Comparison of ENCODE assay signal across 17 cellular contexts in the genomic region with DNA sequence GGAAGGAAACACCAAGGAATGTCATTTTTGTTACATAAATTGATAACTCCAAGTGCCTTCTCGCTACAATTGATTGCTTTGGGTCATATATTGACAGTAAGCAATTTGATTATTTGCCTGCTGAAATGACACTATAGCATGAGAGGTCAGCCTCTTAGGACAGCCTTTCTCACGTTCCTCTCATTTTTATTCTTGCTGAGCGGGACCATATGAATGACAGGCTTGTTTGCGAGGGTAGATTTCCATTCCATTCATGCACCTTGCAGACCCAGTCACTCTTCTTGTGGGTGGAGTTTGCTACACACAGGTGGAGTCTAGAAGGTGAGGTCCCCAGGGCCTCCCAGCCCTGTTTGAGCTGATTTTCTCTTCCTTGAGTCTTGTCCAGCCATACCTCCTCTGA. TPM values are rescaled to one million over a fixed set of nuclear protein-coding genes. Genes with fewer than 3 reads are reported as not detected.
DNase-seq lines count a peak whose midpoint lies in the region; ATAC-seq, FAIRE-seq and TF ChIP-seq lines count a peak whose summit lies in the region.
"Had no signal": no experiment of that assay in that cellular context is flagged by ENCODE, and none has a peak within 500 bp of the region (broad histone marks: within the 10 kb centered on the region; RNA-seq: fewer than 3 reads in every experiment).

No MANE protein-coding gene starts in this region.

- H4K91ac ChIP-seq in H1 (replicated peaks; ENCODE audit: insufficient read length, low read length) = no peak overlapping the region

- TF ChIP-seq CTCF in VCaP (conservative IDR thresholded peaks at IDR 0.05) (no peak), H1 (IDR thresholded peaks at IDR 0.05; ENCODE audit: control extremely low read depth in 1 of 3, insufficient read depth in 1 of 3, low read depth in 1 of 3, low read length in 3 of 3) (no peak), nephron (IDR thresholded peaks at IDR 0.05; ENCODE audit: unreplicated experiment in 3 of 3) (no peak), thoracic aorta (IDR thresholded peaks at IDR 0.05) (no peak)

- no peak for ATAC-seq in thoracic aorta (ENCODE audit: insufficient number of reproducible peaks, low FRiP score, low read depth)
- ATAC-seq: naive thymus-derived CD4-positive, alpha-beta T cell; T-cell had no signal

- H3K9ac ChIP-seq in H1 (replicated peaks in 1 of 4; ENCODE audit: extremely low read depth in 1 of 4, low read depth in 3 of 4, low read length in 3 of 4) = no peak overlapping the region

- no peak for TF ChIP-seq RAD21 in H1 (IDR thresholded peaks at IDR 0.05 in 1 of 2, conservative IDR thresholded peaks at IDR 0.05 in 1 of 2; ENCODE audit: low read depth in 2 of 2, low read length in 2 of 2)

- no peak overlapping the region for H3K56ac ChIP-seq in H1 (replicated peaks; ENCODE audit: insufficient read length, low read depth, low read length)

- H3K27ac ChIP-seq in VCaP = peak overlapping the region; percentile 79
- no peak overlapping the region for H3K27ac ChIP-seq in H1 (ENCODE audit: low read depth, low read length)
- H3K27ac ChIP-seq in thoracic aorta = peak overlapping the region; percentile 40

- no peak overlapping the region for H3K4me2 ChIP-seq in H1 (ENCODE audit: insufficient read depth in 1 of 2, low read depth in 2 of 2, low read length in 2 of 2)

- no peak overlapping the region for H3K4ac ChIP-seq in H1 (replicated peaks; ENCODE audit: insufficient read length, low read depth, low read length)

- H2BK120ac ChIP-seq in H1 (replicated peaks; ENCODE audit: low read depth, low read length) = no peak overlapping the region

- H2BK20ac ChIP-seq in H1 (ENCODE audit: low read length) = no peak overlapping the region

- no peaks in the 10 kb centered on the region for H4K20me1 ChIP-seq in H1 (replicated peaks in 1 of 2; ENCODE audit: control insufficient read depth in 1 of 2, insufficient read depth in 2 of 2, low read length in 2 of 2)

- peaks cover 0 to 20% of the 10 kb centered on the region in 2 experiments; a peak in 2 of 4 replicates for H3K79me2 ChIP-seq in H1 (ENCODE audit: control insufficient read depth in 1 of 2, insufficient read depth in 2 of 2, low read length in 2 of 2)

- no peak for TF ChIP-seq EP300 in H1 (IDR thresholded peaks at IDR 0.05; ENCODE audit: borderline replicate concordance in 1 of 2, low read depth in 2 of 2, low read length in 2 of 2)

- no peaks in the 10 kb centered on the region for H3K27me3 ChIP-seq in H1 (replicated peaks in 1 of 4; ENCODE audit: control insufficient read depth in 3 of 4, extremely low read depth in 1 of 4, insufficient read depth in 3 of 4, low read length in 3 of 4)
- no peaks in the 10 kb centered on the region for H3K27me3 ChIP-seq in thoracic aorta (replicated peaks; ENCODE audit: insufficient read depth)

- H3K9me3 ChIP-seq in H1 (ENCODE audit: insufficient read depth in 2 of 2, low read depth in 1 of 2, low read length in 1 of 2) (no peaks in the 10 kb centered on the region), thoracic aorta (no peaks in the 10 kb centered on the region)

- CTCF ChIA-PET in H1 (lab: Charles Lee; ENCODE audit: partially characterized antibody) = interaction anchor here (0.8 to 1.0 kb wide), 2 partner anchors 22 to 25 kb away, joined by 3 to 4 read pairs; no protein-coding TSS in a partner anchor

- WGBS in H1 (ENCODE audit: extremely low coverage in 1 of 2, insufficient coverage in 1 of 2, insufficient read length in 1 of 2, insufficient replicate concordance in 2 of 2, low coverage in 1 of 2, low lambda C conversion rate in 2 of 2, missing lambda C conversion rate in 1 of 2), 2 experiments = 88% methylated on average over 4 of the region's 4 CpGs; no CpG with 5 or more reads in 1 of the 2 experiments

- POLR2A ChIA-PET in H1 (lab: Charles Lee; ENCODE audit: partially characterized antibody) = interaction anchor here (1.4 to 1.8 kb wide), 2 partner anchors 12 to 39 kb away, joined by 3 read pairs; no protein-coding TSS in a partner anchor

- no peak overlapping the region for H2BK15ac ChIP-seq in H1 (ENCODE audit: low read length)

- H3K14ac ChIP-seq in H1 (ENCODE audit: insufficient read length) = no peak overlapping the region

- peaks cover 5% of the 10 kb centered on the region for H3K79me1 ChIP-seq in H1 (ENCODE audit: low read depth, low read length)

- no peaks in the 10 kb centered on the region for H3K23me2 ChIP-seq in H1 (ENCODE audit: low read depth, low read length)

- H3K4me1 Mint-ChIP-seq in nephron = peaks cover 75% of the 10 kb centered on the region
- H3K4me1 Mint-ChIP-seq: activated naive CD4-positive, alpha-beta T cell treated with anti-CD3 and anti-CD28 coated beads, Interleukin-2, amount 10 ng/mL, durations not matched to agents 7 days and 5 days had no signal

- H2BK12ac ChIP-seq in H1 (ENCODE audit: low read depth, low read length) = no peak overlapping the region

- DNase-seq in H1 (ENCODE audit: low read depth in 1 of 2, low spot score in 2 of 2) = no peak
- no peak for DNase-seq in thoracic aorta (ENCODE audit: low spot score)
- no peak for DNase-seq in ecto neural progenitor cell (ENCODE audit: low spot score)
- no peak for DNase-seq in NCI-H82 treated with DMSO at 0.1 percent for 48 hours (lab: John Stamatoyannopoulos, UW; ENCODE audit: unreplicated experiment)
- no peak for DNase-seq in midbrain (lab: John Stamatoyannopoulos, UW)
- DNase-seq: activated CD4-positive, alpha-beta T cell treated with anti-CD3 and anti-CD28 coated beads, Interleukin-2, amount 50 U/mL, for 48 hours; activated naive CD4-positive, alpha-beta T cell treated with anti-CD3 and anti-CD28 coated beads, Interleukin-2, amount 10 ng/mL, durations not matched to agents 7 days and 5 days; AML-193; COR-L47; EL; naive thymus-derived CD4-positive, alpha-beta T cell; NCI-H1436 treated with DMSO at 0.1 percent for 48 hours; T-cell had no signal

- no peak overlapping the region for H3K18ac ChIP-seq in H1 (ENCODE audit: extremely low read depth, low read length)

- H4K5ac ChIP-seq in H1 (ENCODE audit: insufficient read length, low read depth, low read length) = no peak overlapping the region

- H3K4me3 Mint-ChIP-seq in nephron = no peak overlapping the region
- H3K4me3 Mint-ChIP-seq: activated naive CD4-positive, alpha-beta T cell treated with anti-CD3 and anti-CD28 coated beads, Interleukin-2, amount 10 ng/mL, durations not matched to agents 7 days and 5 days; naive thymus-derived CD4-positive, alpha-beta T cell; T-cell had no signal

- no peak overlapping the region for H2AFZ ChIP-seq in H1 (ENCODE audit: low read length)

- no peaks in the 10 kb centered on the region for H3K9me3 Mint-ChIP-seq in nephron
- H3K9me3 Mint-ChIP-seq: activated naive CD4-positive, alpha-beta T cell treated with anti-CD3 and anti-CD28 coated beads, Interleukin-2, amount 10 ng/mL, durations not matched to agents 7 days and 5 days; naive thymus-derived CD4-positive, alpha-beta T cell; T-cell had no signal

- no peak overlapping the region for H3K4me3 ChIP-seq in H1 (ENCODE audit: extremely low read depth in 1 of 4, insufficient read depth in 2 of 4, low read depth in 3 of 4, low read length in 4 of 4)
- H3K4me3 ChIP-seq in thoracic aorta = peak overlapping the region; percentile 23
- H3K4me3 ChIP-seq: lung had no signal

- peaks cover 10% of the 10 kb centered on the region for H3K36me3 Mint-ChIP-seq in nephron (ENCODE audit: low read depth)
- H3K36me3 Mint-ChIP-seq: activated naive CD4-positive, alpha-beta T cell treated with anti-CD3 and anti-CD28 coated beads, Interleukin-2, amount 10 ng/mL, durations not matched to agents 7 days and 5 days had no signal

- no peak overlapping the region for H3K23ac ChIP-seq in H1 (ENCODE audit: insufficient read length)

- no peak for FAIRE-seq in H1 (lab: Jason Lieb, UNC)
- FAIRE-seq: endothelial cell of umbilical vein had no signal

- no peaks in the 10 kb centered on the region for H3K27me3 Mint-ChIP-seq in nephron (ENCODE audit: low read depth)
- H3K27me3 Mint-ChIP-seq: activated naive CD4-positive, alpha-beta T cell treated with anti-CD3 and anti-CD28 coated beads, Interleukin-2, amount 10 ng/mL, durations not matched to agents 7 days and 5 days; naive thymus-derived CD4-positive, alpha-beta T cell; T-cell had no signal

- no peak overlapping the region for H4K8ac ChIP-seq in H1 (ENCODE audit: extremely low read depth, insufficient read depth, low read length)

- H3K36me3 ChIP-seq in H1 (ENCODE audit: control insufficient read depth in 2 of 4, insufficient read depth in 4 of 4, low read length in 3 of 4) (no peaks in the 10 kb centered on the region), thoracic aorta (no peaks in the 10 kb centered on the region)

- peak overlapping the region; percentile 51 to 87 (median 79) for H3K27ac Mint-ChIP-seq in nephron
- H3K27ac Mint-ChIP-seq: activated naive CD4-positive, alpha-beta T cell treated with anti-CD3 and anti-CD28 coated beads, Interleukin-2, amount 10 ng/mL, durations not matched to agents 7 days and 5 days; naive thymus-derived CD4-positive, alpha-beta T cell; T-cell had no signal

- TF ChIP-seq POLR2A in H1 (IDR thresholded peaks at IDR 0.05; ENCODE audit: control extremely low read depth in 1 of 2, low read depth in 2 of 2, low read length in 2 of 2) = no peak

- H2AK5ac ChIP-seq in H1 (ENCODE audit: low read depth, low read length) = peak overlapping the region; percentile 34; the same call in 1 of the 2 replicates

- H3K4me1 ChIP-seq in H1 (replicated peaks in 1 of 4; ENCODE audit: control insufficient read depth in 3 of 4, insufficient read depth in 4 of 4, low read length in 3 of 4) (peaks cover 0 to 11% (median 8%) of the 10 kb centered on the region in 4 experiments; a peak in 3 of 7 replicates), thoracic aorta (ENCODE audit: control insufficient read depth in 1 of 2, low read depth in 2 of 2) (peaks cover 36 to 97% of the 10 kb centered on the region in 2 donors)

- no peak overlapping the region for H2BK5ac ChIP-seq in H1 (ENCODE audit: low read depth, low read length)

TF ChIP-seq in H1, 55 proteins besides CTCF, POLR2A, EP300 and RAD21 (continues in another document):
- TF ChIP-seq TEAD4 (IDR thresholded peaks at IDR 0.05; ENCODE audit: low read depth, low read length) (no peak), BCL11A (IDR thresholded peaks at IDR 0.05; ENCODE audit: low read depth in 2 of 2, low read length in 2 of 2) (no peak), EGR1 (IDR thresholded peaks at IDR 0.05; ENCODE audit: borderline replicate concordance, low read depth, low read length) (no peak), KDM5A (IDR thresholded peaks at IDR 0.05; ENCODE audit: low read length) (no peak), JUN (IDR thresholded peaks at IDR 0.05; ENCODE audit: low read depth, low read length) (no peak)

RNA-seq across cellular contexts. Expression of gene DAAM1, which starts 27.3 kb away (rescaled TPM):
- total RNA-seq in H1 (2021; fragmentation: NEBNext Ultra II Directional; extraction: Animal tissue kit (Norgen Biotek cat#: 25700)) = 38.1 and 44.9 TPM in 2 replicates
- 4.2 and 5.0 TPM in 2 replicates for polyA plus RNA-seq in H1 (2011; rRNA removed)
- 6.6 TPM for polyA plus RNA-seq in H1 (2011; cell fraction: cytosol; rRNA removed)
- polyA plus RNA-seq in H1 (2011; cell fraction: nucleus; rRNA removed) = 9.2 TPM
- polyA plus RNA-seq in H1 (2012, experiment 1 of 2) = 10.3 to 27.1 TPM (median 13.4 TPM) in 4 replicates
- polyA plus RNA-seq in H1 (2012, experiment 2 of 2) = 1.4 TPM
- polyA plus RNA-seq in H1 (2013, experiment 1 of 2) = 29.9 TPM
- polyA plus RNA-seq in H1 (2013, experiment 2 of 2) = 25.1 TPM
- polyA minus RNA-seq in H1 (2011; rRNA and poly(A)+ RNA removed) = 33.1 and 47.9 TPM in 2 replicates
- polyA minus RNA-seq in H1 (2011; cell fraction: cytosol; rRNA and poly(A)+ RNA removed) = 8.6 TPM
- polyA minus RNA-seq in H1 (2011; cell fraction: nucleus; rRNA and poly(A)+ RNA removed) = 64.8 TPM
- total RNA-seq in thoracic aorta = 10 to 100 TPM; 35.9 to 56.6 TPM
